35 cellular contexts compared by ENCODE assay signal in genomic region chr16:83937267-83937666, GRCh38. TPM values are rescaled to one million over a fixed set of nuclear protein-coding genes. Genes with fewer than 3 reads are reported as not detected.
"Had no signal": no experiment of that assay in that cellular context is flagged by ENCODE, and none has a peak within 500 bp of the region (broad histone marks: within the 10 kb centered on the region; RNA-seq: fewer than 3 reads in every experiment).

No MANE protein-coding gene starts in this region.

- ATAC-seq: effector memory CD8-positive, alpha-beta T cell; heart right ventricle; left cardiac atrium; left lung; mucosa of descending colon; natural killer cell treated with Interleukin-12 subunit alpha and Interleukin-12 subunit beta and Interleukin-15 and Interleukin-18, amount 100 ng/mL, for 72 hours; sciatic nerve had no signal

- H3K27me3 Mint-ChIP-seq: naive B cell had no signal

- H3K9me3 ChIP-seq: esophagus squamous epithelium, heart right ventricle, left lung, mucosa of descending colon, stomach, thyroid gland had no signal

- DNase-seq: cortex of kidney; effector memory CD8-positive, alpha-beta T cell; erythroblast; esophagus squamous epithelium; foreskin melanocyte; glutamatergic neuron; heart right ventricle; hippocampal formation; left cardiac atrium; left lung; mesenchymal stem cell; mucosa of descending colon; naive B cell; stimulated activated CD4-positive, alpha-beta T cell treated with anti-CD3 and anti-CD28 coated beads, Interleukin-12 subunit alpha, Interleukin-12 subunit beta, amount 100 ng/mL, for 4 hours; stimulated activated CD4-positive, alpha-beta T cell treated with anti-CD3 and anti-CD28 coated beads, Interleukin-1b, Interleukin-23, amount 100 ng/mL, for 48 hours; stimulated activated CD4-positive, alpha-beta T cell treated with anti-CD3 and anti-CD28 coated beads, Interleukin-4, amount 100 ng/mL, for 1 hour; stimulated activated CD8-positive, alpha-beta memory T cell treated with anti-CD3 and anti-CD28 coated beads, Interleukin-4, amount 100 ng/mL, for 48 hours; stimulated activated naive CD4-positive, alpha-beta T cell treated with Interleukin-2 at 50 U/mL for 16 hours; stomach; thyroid gland had no signal

- H3K27ac Mint-ChIP-seq: effector memory CD8-positive, alpha-beta T cell; mesothelial cell of epicardium; natural killer cell treated with Interleukin-12 subunit alpha and Interleukin-12 subunit beta and Interleukin-15 and Interleukin-18, amount 100 ng/mL, for 72 hours; progenitor cell of endocrine pancreas had no signal

- H3K9ac ChIP-seq: neural progenitor cell, parathyroid adenoma had no signal

- H3K4me3 ChIP-seq: esophagus squamous epithelium, heart right ventricle, left lung, mucosa of descending colon, neural progenitor cell, smooth muscle cell, stomach, thyroid gland had no signal

- H2AFZ ChIP-seq: neural progenitor cell had no signal

- H3K4me1 ChIP-seq: thyroid gland had no signal

- H3K9me3 Mint-ChIP-seq: effector memory CD8-positive, alpha-beta T cell; naive B cell; natural killer cell treated with Interleukin-12 subunit alpha and Interleukin-12 subunit beta and Interleukin-15 and Interleukin-18, amount 100 ng/mL, for 72 hours; neural progenitor cell had no signal

- H3K4me3 Mint-ChIP-seq: effector memory CD8-positive, alpha-beta T cell; mesothelial cell of epicardium; naive B cell; natural killer cell treated with Interleukin-12 subunit alpha and Interleukin-12 subunit beta and Interleukin-15 and Interleukin-18, amount 100 ng/mL, for 72 hours; neural progenitor cell had no signal

- H3K27me3 ChIP-seq: heart right ventricle, left lung, neural progenitor cell, stomach, thyroid gland had no signal

- H3K36me3 Mint-ChIP-seq: mesothelial cell of epicardium; natural killer cell treated with Interleukin-12 subunit alpha and Interleukin-12 subunit beta and Interleukin-15 and Interleukin-18, amount 100 ng/mL, for 72 hours had no signal

- H3K36me3 ChIP-seq: esophagus squamous epithelium, heart right ventricle, left lung, neural progenitor cell, thyroid gland had no signal

- FAIRE-seq: endometrium, islet of Langerhans had no signal

- H3K4me2 ChIP-seq: neural progenitor cell, smooth muscle cell had no signal

- H3K79me2 ChIP-seq: parathyroid adenoma had no signal

- H3K27ac ChIP-seq: esophagus squamous epithelium, heart right ventricle, left lung, neural progenitor cell, parathyroid adenoma, stomach, thyroid gland had no signal

RNA-seq across cellular contexts. Expression of gene NECAB2, which starts 30.8 kb away (rescaled TPM):
- total RNA-seq: dermis microvascular lymphatic vessel endothelial cell; esophagus squamous epithelium; kidney epithelial cell; lower leg skin; lung microvascular endothelial cell; natural killer cell treated with Interleukin-12 subunit alpha and Interleukin-12 subunit beta and Interleukin-15 and Interleukin-18, amount 100 ng/mL, for 72 hours; subcutaneous adipose tissue; ureter had no signal
